In the genomic region with DNA sequence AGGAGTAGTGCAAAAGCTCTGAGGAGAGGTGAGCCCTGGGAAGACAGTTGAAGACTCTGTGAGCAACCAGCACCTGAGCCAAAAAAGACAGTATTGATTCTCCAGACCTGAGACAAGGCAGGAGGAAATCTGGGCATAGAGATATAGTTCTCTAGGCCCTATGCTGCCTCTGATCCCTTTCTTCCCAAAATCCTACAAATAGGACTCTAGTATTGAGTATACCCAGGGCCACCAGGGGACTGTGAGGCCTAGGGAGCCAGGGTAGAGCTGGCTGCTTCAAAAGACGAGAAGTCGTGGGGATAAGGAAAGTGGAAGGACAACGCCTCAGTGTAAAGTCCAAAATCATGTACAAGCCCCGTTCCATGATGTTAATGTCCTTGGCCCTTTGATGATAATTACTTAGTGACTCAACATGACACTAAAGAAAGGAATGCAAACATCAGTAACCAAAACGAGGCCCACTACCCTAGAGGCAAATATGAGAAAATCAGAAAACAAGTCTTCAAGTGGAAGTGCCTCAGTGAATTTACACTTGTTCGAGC, we compare ENCODE assay signal across 16 cellular contexts.
DNase-seq lines count a peak whose midpoint lies in the region; FAIRE-seq and TF ChIP-seq lines count a peak whose summit lies in the region.
"Had no signal": no experiment of that assay in that cellular context is flagged by ENCODE, and none has a peak within 500 bp of the region (broad histone marks: within the 10 kb centered on the region; RNA-seq: fewer than 3 reads in every experiment).

No MANE protein-coding gene starts in this region.

- peaks cover 8% of the 10 kb centered on the region for H3K4me1 Mint-ChIP-seq in astrocyte (ENCODE audit: low read depth, unreplicated experiment)

- peaks cover 2% of the 10 kb centered on the region for H3K36me3 Mint-ChIP-seq in astrocyte (ENCODE audit: low read depth, unreplicated experiment)
- H3K36me3 Mint-ChIP-seq: immature natural killer cell had no signal

- no peak overlapping the region for H3K4me3 Mint-ChIP-seq in astrocyte (ENCODE audit: unreplicated experiment)
- H3K4me3 Mint-ChIP-seq: immature natural killer cell had no signal

- no peak overlapping the region for H3K9ac ChIP-seq in astrocyte (ENCODE audit: low read length)

- FAIRE-seq in astrocyte (lab: Jason Lieb, UNC), result no peak
- FAIRE-seq: GM12891 had no signal

- TF ChIP-seq CTCF in AG10803 (conservative IDR thresholded peaks at IDR 0.05; ENCODE audit: low read length) (peak; percentile 18; the same call in 1 of the 2 replicates), astrocyte (IDR thresholded peaks at IDR 0.05; ENCODE audit: insufficient read depth, low read depth, low read length) (no peak)

- H2AFZ ChIP-seq in astrocyte (ENCODE audit: low read depth, low read length), result no peak overlapping the region

- DNase-seq in AG10803 (ENCODE audit: low read depth), result peak; percentile 16
- DNase-seq in HT-29 (ENCODE audit: low spot score), result peak; percentile 63
- peak; percentile 23 for DNase-seq in astrocyte (ENCODE audit: low read depth)
- peak; percentile 50 for DNase-seq in kidney tubule cell (ENCODE audit: low spot score)
- no peak for DNase-seq in NCI-H146 treated with DMSO at 0.1 percent for 48 hours (lab: John Stamatoyannopoulos, UW; ENCODE audit: unreplicated experiment)
- DNase-seq in substantia nigra (lab: John Stamatoyannopoulos, UW), result no peak
- DNase-seq in stimulated activated CD8-positive, alpha-beta memory T cell treated with anti-CD3 and anti-CD28 coated beads, Interleukin-4, amount 100 ng/mL, for 48 hours, result no peak
- no peak for DNase-seq in middle frontal gyrus (ENCODE audit: extremely low spot score, low spot score)
- DNase-seq: activated CD4-positive, alpha-beta T cell treated with anti-CD3 and anti-CD28 coated beads, Interleukin-2, amount 50 U/mL, for 4 hours; AML-193; anterior cingulate cortex; immature natural killer cell; NCI-H2107; SIG-M5 had no signal

- no peaks in the 10 kb centered on the region for H3K27me3 Mint-ChIP-seq in astrocyte (ENCODE audit: low read depth, unreplicated experiment)

- peak overlapping the region; percentile 1 for H3K4me2 ChIP-seq in astrocyte (ENCODE audit: low read length)

- H3K27ac Mint-ChIP-seq in astrocyte (ENCODE audit: unreplicated experiment), result peak overlapping the region; percentile 34
- H3K27ac Mint-ChIP-seq: immature natural killer cell had no signal

- no peaks in the 10 kb centered on the region for H3K9me3 ChIP-seq in astrocyte (ENCODE audit: insufficient read depth, low read depth, low read length)
- H3K9me3 ChIP-seq: prostate gland had no signal

- H3K4me3 ChIP-seq in AG10803 (ENCODE audit: low read length) (no peak overlapping the region), astrocyte (ENCODE audit: insufficient read depth, low read depth, low read length) (no peak overlapping the region)
- H3K4me3 ChIP-seq: prostate gland had no signal

- no peaks in the 10 kb centered on the region for H3K9me3 Mint-ChIP-seq in astrocyte (ENCODE audit: unreplicated experiment)
- H3K9me3 Mint-ChIP-seq: immature natural killer cell had no signal

- H3K4me1 ChIP-seq in astrocyte (ENCODE audit: insufficient read depth, low read length), result no peaks in the 10 kb centered on the region
- H3K4me1 ChIP-seq: prostate gland had no signal

- no peaks in the 10 kb centered on the region for H3K27me3 ChIP-seq in astrocyte (ENCODE audit: insufficient read depth, low read length)

- no peaks in the 10 kb centered on the region for H4K20me1 ChIP-seq in astrocyte (ENCODE audit: insufficient read depth, low read length)

- no peaks in the 10 kb centered on the region for H3K79me2 ChIP-seq in astrocyte (ENCODE audit: insufficient read depth, low read length)

- no peak overlapping the region for H3K27ac ChIP-seq in astrocyte (ENCODE audit: low read depth, low read length)
- H3K27ac ChIP-seq in substantia nigra (ENCODE audit: low read depth, low read length, poor library complexity, severe bottlenecking), result no peak overlapping the region
- H3K27ac ChIP-seq: prostate gland had no signal

- H3K36me3 ChIP-seq in astrocyte (ENCODE audit: insufficient read depth, low read length), result no peaks in the 10 kb centered on the region
- H3K36me3 ChIP-seq: prostate gland had no signal

Comparison
In these comparisons a context has a peak if more than half of its experiments do, and no peak if none do; other contexts are left out.
1. DNase-seq: peak in AG10803 (single experiment), HT-29 (single experiment), astrocyte (single experiment) and kidney tubule cell (single experiment); none in NCI-H146 treated with DMSO at 0.1 percent for 48 hours (single experiment), substantia nigra (0 of 49), stimulated activated CD8-positive, alpha-beta memory T cell treated with anti-CD3 and anti-CD28 coated beads, Interleukin-4, amount 100 ng/mL, for 48 hours (single experiment) and middle frontal gyrus (single experiment).